ENCODE assay signal across 15 cellular contexts in genomic region chr5:78508231-78508765, GRCh38.
DNase-seq lines count a peak whose midpoint lies in the region; ATAC-seq, FAIRE-seq and TF ChIP-seq lines count a peak whose summit lies in the region.
"Had no signal": no experiment of that assay in that cellular context is flagged by ENCODE, and none has a peak within 500 bp of the region (broad histone marks: within the 10 kb centered on the region; RNA-seq: fewer than 3 reads in every experiment).

No MANE protein-coding gene starts in this region.

- no peaks in the 10 kb centered on the region for H3K9me3 ChIP-seq in AG04450 (ENCODE audit: control insufficient read depth, insufficient read depth, low read length)
- no peaks in the 10 kb centered on the region for H3K9me3 ChIP-seq in muscle layer of colon (ENCODE audit: low read length)
- H3K9me3 ChIP-seq: ovary had no signal

- H3K36me3 ChIP-seq in muscle layer of colon (ENCODE audit: insufficient read depth, low read length): no peaks in the 10 kb centered on the region
- H3K36me3 ChIP-seq: ovary had no signal

- CTCF ChIA-PET in AG04450 (lab: Charles Lee): no interaction called here

- TF ChIP-seq CTCF in AG04450 (IDR thresholded peaks at IDR 0.05; ENCODE audit: low read depth, low read length): no peak
- no peak for TF ChIP-seq CTCF in cardiac fibroblast (IDR thresholded peaks at IDR 0.05; ENCODE audit: low read depth, low read length)

- H3K27me3 ChIP-seq in AG04450 (ENCODE audit: control insufficient read depth, insufficient read depth, low read length): no peaks in the 10 kb centered on the region
- no peaks in the 10 kb centered on the region for H3K27me3 ChIP-seq in muscle layer of colon (ENCODE audit: control insufficient read depth in 1 of 2, insufficient read depth in 2 of 2, low read length in 2 of 2)
- H3K27me3 ChIP-seq: ovary had no signal

- ATAC-seq in HG03521 (IDR thresholded peaks at IDR 0.05; ENCODE audit: unreplicated experiment): no peak
- ATAC-seq in GM18868 (IDR thresholded peaks at IDR 0.05; ENCODE audit: unreplicated experiment): no peak
- ATAC-seq: activated naive CD4-positive, alpha-beta T cell treated with anti-CD3 and anti-CD28 coated beads, Interleukin-2, amount 50 U/mL, for 72 hours had no signal

- no peak for FAIRE-seq in HTR-8/SVneo (lab: Jason Lieb, UNC)

- H3K27ac ChIP-seq in AG04450 (ENCODE audit: low read depth, low read length): peak overlapping the region; percentile 23
- peak overlapping the region; percentile 27 for H3K27ac ChIP-seq in muscle layer of colon (ENCODE audit: low read depth, low read length)
- H3K27ac ChIP-seq: C4-2B, ovary had no signal

- H3K4me3 ChIP-seq in AG04450 (ENCODE audit: low read depth, low read length): no peak overlapping the region
- peak overlapping the region; percentile 21 to 66 for H3K4me3 ChIP-seq in cardiac fibroblast (replicated peaks in 1 of 2; ENCODE audit: low read depth in 2 of 2, low read length in 2 of 2)
- peak overlapping the region; percentile 25 to 60 for H3K4me3 ChIP-seq in muscle layer of colon (ENCODE audit: low read depth in 1 of 2, low read length in 2 of 2)
- H3K4me3 ChIP-seq: ovary had no signal

- POLR2A ChIA-PET in AG04450 (lab: Yijun Ruan, JAX): interaction anchor here (0.7 to 2.0 kb wide), 6 partner anchors 10 to 250 kb away, joined by 3 to 5 read pairs (median 4); no protein-coding TSS in a partner anchor

- peaks cover 80% of the 10 kb centered on the region for H3K4me1 ChIP-seq in muscle layer of colon (ENCODE audit: insufficient read depth, low read length)

- no peak overlapping the region for H3K9ac ChIP-seq in muscle layer of colon (ENCODE audit: low read length)

- DNase-seq in AG04450 (ENCODE audit: low read depth, low spot score): peak; percentile 38
- peak; percentile 27 for DNase-seq in HTR-8/SVneo (ENCODE audit: insufficient read length, low spot score)
- DNase-seq in cardiac fibroblast (ENCODE audit: low read depth in 2 of 2): peak; percentile 41 to 54
- DNase-seq in activated naive CD4-positive, alpha-beta T cell (lab: John Stamatoyannopoulos, UW): no peak
- no peak for DNase-seq in glomerular visceral epithelial cell (ENCODE audit: extremely low spot score)
- DNase-seq: activated CD4-positive, CD25-positive, alpha-beta regulatory T cell treated with anti-CD3 and anti-CD28 coated beads, Interleukin-2, amount 50 U/mL, for 72 hours; KBM-7; NCI-H345; ovary; SIG-M5 had no signal

Comparison
In these comparisons a context has a peak if more than half of its experiments do, and no peak if none do; other contexts are left out.
1. DNase-seq: peak in AG04450 (single experiment), HTR-8/SVneo (single experiment) and cardiac fibroblast (2 of 2); none in activated naive CD4-positive, alpha-beta T cell (0 of 4) and glomerular visceral epithelial cell (single experiment).